ENCODE assay signal across 25 cellular contexts in genomic region chr20:13580725-13581124, GRCh38.
"Had no signal": no experiment of that assay in that cellular context is flagged by ENCODE, and none has a peak within 500 bp of the region (broad histone marks: within the 10 kb centered on the region; RNA-seq: fewer than 3 reads in every experiment).

No MANE protein-coding gene starts in this region.

- H3K27me3 ChIP-seq: ascending aorta, esophagus muscularis mucosa, gastroesophageal sphincter had no signal

- H3K9me3 ChIP-seq: gastroesophageal sphincter had no signal

- H3K4me3 ChIP-seq: ascending aorta, esophagus muscularis mucosa, gastroesophageal sphincter had no signal

- H3K4me1 ChIP-seq: ascending aorta, esophagus muscularis mucosa, gastroesophageal sphincter had no signal

- ATAC-seq: activated naive CD4-positive, alpha-beta T cell treated with anti-CD3 and anti-CD28 coated beads, Interleukin-2, amount 50 U/mL, for 72 hours; activated T-cell treated with anti-CD3 and anti-CD28 coated beads, Interleukin-2, amount 50 U/mL, for 72 hours; effector memory CD8-positive, alpha-beta T cell; gastroesophageal sphincter had no signal

- DNase-seq: activated CD4-positive, alpha-beta memory T cell treated with anti-CD3 and anti-CD28 coated beads, Interleukin-2, amount 10 ng/mL, durations not matched to agents 7 days and 5 days; activated CD4-positive, alpha-beta T cell treated with anti-CD3 and anti-CD28 coated beads for 4 hours; activated CD4-positive, alpha-beta T cell treated with anti-CD3 and anti-CD28 coated beads, Interleukin-2, amount 10 ng/mL, durations not matched to agents 7 days and 5 days; activated CD4-positive, alpha-beta T cell treated with anti-CD3 and anti-CD28 coated beads, Interleukin-2, amount 50 U/mL, for 4 hours; activated CD4-positive, CD25-positive, alpha-beta regulatory T cell; activated CD4-positive, CD25-positive, alpha-beta regulatory T cell treated with anti-CD3 and anti-CD28 coated beads, Interleukin-2, amount 50 U/mL, for 72 hours; activated CD8-positive, alpha-beta memory T cell treated with anti-CD3 and anti-CD28 coated beads, Interleukin-2, amount 50 U/mL, for 48 hours; activated gamma-delta T cell; activated naive CD4-positive, alpha-beta T cell; activated naive CD4-positive, alpha-beta T cell treated with anti-CD3 and anti-CD28 coated beads, Interleukin-2, amount 10 ng/mL, durations not matched to agents 7 days and 5 days; activated naive CD8-positive, alpha-beta T cell treated with anti-CD3 and anti-CD28 coated beads, Interleukin-2, amount 10 ng/mL, durations not matched to agents 7 days and 5 days; activated T-cell treated with anti-CD3 and anti-CD28 coated beads for 4 hours; activated T-cell treated with anti-CD3 and anti-CD28 coated beads, Interleukin-2, amount 50 U/mL, for 24 hours; activated T-cell treated with anti-CD3 and anti-CD28 coated beads, Interleukin-2, amount 50 U/mL, for 72 hours; caudate nucleus; cortex of kidney; dermis blood vessel endothelial cell; effector CD4-positive, alpha-beta T cell; effector memory CD8-positive, alpha-beta T cell; foreskin melanocyte; T-helper 2 cell had no signal

- H3K27ac ChIP-seq: ascending aorta, esophagus muscularis mucosa, gastroesophageal sphincter had no signal
